Comparison of ENCODE assay signal across 1 cellular context in genomic region chrX:124406294-124407013, GRCh38.
TF ChIP-seq lines count a peak whose summit lies in the region.

No MANE protein-coding gene starts in this region.

TF ChIP-seq in H1, 55 proteins besides CTCF, POLR2A, EP300 and RAD21 (continued from another document):
- TF ChIP-seq SP2 (IDR thresholded peaks at IDR 0.05; ENCODE audit: low read length): no peak
- no peak for TF ChIP-seq POU5F1 (IDR thresholded peaks at IDR 0.05; ENCODE audit: low read depth, low read length)
- no peak for TF ChIP-seq MAFK (IDR thresholded peaks at IDR 0.05; ENCODE audit: low read depth, low read length)
